17 cellular contexts compared by ENCODE assay signal in the genomic region with DNA sequence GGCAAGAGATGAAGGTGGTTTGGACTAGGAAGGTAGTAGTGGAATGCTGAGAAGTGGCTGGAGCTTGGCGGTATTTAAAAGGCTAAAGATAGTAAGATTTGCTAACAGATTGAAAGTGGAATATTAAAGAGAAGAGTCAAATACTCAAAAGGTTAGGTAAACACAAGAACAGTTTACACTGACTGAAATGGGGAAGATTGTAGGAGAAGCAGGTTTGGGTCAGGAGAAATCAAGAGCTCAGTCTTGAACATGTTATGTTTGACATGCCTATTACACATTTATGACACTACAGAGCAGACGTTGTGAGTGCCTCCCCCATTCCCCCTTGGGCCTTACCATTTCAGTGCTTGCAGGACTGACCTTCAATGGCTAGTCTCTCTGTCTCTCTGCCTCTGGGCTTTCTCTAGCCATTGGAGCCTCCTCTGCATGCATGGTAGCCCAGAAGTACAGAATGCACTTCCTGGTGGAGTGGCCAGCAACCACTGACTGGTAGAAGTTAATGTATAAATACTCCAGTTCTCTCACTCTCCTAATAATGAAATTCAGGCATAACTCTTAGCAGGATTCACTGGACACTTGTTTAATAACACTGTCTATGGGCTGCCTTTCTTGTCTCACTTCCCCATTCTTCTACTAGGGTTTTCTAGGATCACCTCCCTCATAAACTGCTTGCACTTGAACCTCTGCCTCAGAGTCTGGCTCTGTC. TPM values are rescaled to one million over a fixed set of nuclear protein-coding genes. Genes with fewer than 3 reads are reported as not detected.
DNase-seq lines count a peak whose midpoint lies in the region; ATAC-seq, FAIRE-seq and TF ChIP-seq lines count a peak whose summit lies in the region.
"Had no signal": no experiment of that assay in that cellular context is flagged by ENCODE, and none has a peak within 500 bp of the region (broad histone marks: within the 10 kb centered on the region; RNA-seq: fewer than 3 reads in every experiment).

No MANE protein-coding gene starts in this region.

- no peaks in the 10 kb centered on the region for H4K20me1 ChIP-seq in Loucy (ENCODE audit: insufficient read depth, low read length, poor library complexity, severe bottlenecking)

- H2AFZ ChIP-seq in Loucy (ENCODE audit: low read length), result peak overlapping the region; percentile 19

- H3K79me2 ChIP-seq in Loucy (ENCODE audit: insufficient read depth, low read length), result no peaks in the 10 kb centered on the region

- H3K9ac ChIP-seq in Loucy (ENCODE audit: low read depth, low read length, poor library complexity, severe bottlenecking), result no peak overlapping the region

- H3K4me2 ChIP-seq in Loucy (ENCODE audit: low read depth, low read length, poor library complexity, severe bottlenecking), result no peak overlapping the region
- H3K4me2 ChIP-seq: smooth muscle cell had no signal

- TF ChIP-seq CTCF in Loucy (conservative IDR thresholded peaks at IDR 0.05; ENCODE audit: low read length) (no peak), breast epithelium (IDR thresholded peaks at IDR 0.05) (no peak), foreskin fibroblast (IDR thresholded peaks at IDR 0.05; ENCODE audit: low read depth, low read length) (no peak)

- H3F3A ChIP-seq in Loucy (ENCODE audit: low read depth), result no peaks in the 10 kb centered on the region

- H3K27me3 ChIP-seq in Loucy (ENCODE audit: insufficient read depth, low read length, poor library complexity, severe bottlenecking) (no peaks in the 10 kb centered on the region), breast epithelium (no peaks in the 10 kb centered on the region)
- H3K27me3 ChIP-seq: brain microvascular endothelial cell, ovary had no signal

- no peaks in the 10 kb centered on the region for H3K36me3 ChIP-seq in Loucy (ENCODE audit: insufficient read depth, low read length)
- H3K36me3 ChIP-seq in breast epithelium, result no peaks in the 10 kb centered on the region
- H3K36me3 ChIP-seq: brain microvascular endothelial cell, ovary had no signal

- H3K4me3 ChIP-seq in Loucy (ENCODE audit: low read length, poor library complexity, severe bottlenecking) (no peak overlapping the region), breast epithelium (no peak overlapping the region), foreskin fibroblast (ENCODE audit: low read depth in 1 of 2, low read length in 2 of 2) (no peak overlapping the region)
- H3K4me3 ChIP-seq: ovary, smooth muscle cell had no signal

- DNase-seq in left lobe of liver (ENCODE audit: low spot score) (no peak), NCI-H526 (lab: John Stamatoyannopoulos, UW) (no peak), breast epithelium (ENCODE audit: low spot score in 2 of 2) (no peak), foreskin fibroblast (no peak), urothelium cell line (ENCODE audit: low spot score) (no peak)
- DNase-seq: activated CD8-positive, alpha-beta memory T cell treated with anti-CD3 and anti-CD28 coated beads, Interleukin-2, amount 10 ng/mL, durations not matched to agents 7 days and 5 days; activated naive CD4-positive, alpha-beta T cell treated with Interleukin-2 at 50 U/mL for 16 hours; brain microvascular endothelial cell; GOT3; NCI-H1048; NCI-H2227 treated with DMSO at 0.1 percent for 48 hours; ovary had no signal

- H3K4me1 ChIP-seq in Loucy (ENCODE audit: insufficient read depth, low read length, poor library complexity, severe bottlenecking), result no peaks in the 10 kb centered on the region
- no peaks in the 10 kb centered on the region for H3K4me1 ChIP-seq in breast epithelium

- H3K9me2 ChIP-seq in Loucy (replicated peaks; ENCODE audit: low read depth, low read length), result no peaks in the 10 kb centered on the region

- peak; percentile 60 for ATAC-seq in GM18498 (IDR thresholded peaks at IDR 0.05; ENCODE audit: unreplicated experiment)
- ATAC-seq in GM21786 (IDR thresholded peaks at IDR 0.05; ENCODE audit: unreplicated experiment), result peak; percentile 60
- ATAC-seq in left lobe of liver, result peak; percentile 81
- ATAC-seq: activated CD8-positive, alpha-beta memory T cell treated with anti-CD3 and anti-CD28 coated beads, Interleukin-2, amount 10 ng/mL, durations not matched to agents 7 days and 5 days had no signal

- no peak for TF ChIP-seq POLR2A in breast epithelium (IDR thresholded peaks at IDR 0.05)

- no peak overlapping the region for H3K27ac ChIP-seq in breast epithelium
- H3K27ac ChIP-seq: brain microvascular endothelial cell, ovary had no signal

- H3K9me3 ChIP-seq in Loucy (ENCODE audit: insufficient read depth, low read depth, low read length) (no peaks in the 10 kb centered on the region), breast epithelium (no peaks in the 10 kb centered on the region)
- H3K9me3 ChIP-seq: ovary had no signal

- no peak for FAIRE-seq in urothelium cell line (lab: Jason Lieb, UNC)
- FAIRE-seq: D721Med had no signal

- intact Hi-C loops in breast epithelium (cut with DNase I; ENCODE audit: low total_unique reads), result no loop called here

RNA-seq across cellular contexts. Expression of a gene that starts 56.8 kb away (rescaled TPM):
- total RNA-seq in left lobe of liver (42.8 TPM), breast epithelium (10 to 100 TPM; 13.9 to 36.6 (median 26.5) TPM)
